In genomic region chr1:11273595-11274234, GRCh38 we compare ENCODE assay signal across 2 cellular contexts.
TF ChIP-seq lines count a peak whose summit lies in the region.

No MANE protein-coding gene starts in this region.

TF ChIP-seq in K562, 482 proteins besides CTCF, POLR2A, EP300 and RAD21 (continued from another document and continues in another):
- TF ChIP-seq ZBTB17 (CRISPR knock-in tag; IDR thresholded peaks at IDR 0.05) (no peak), EZH2 (IDR thresholded peaks at IDR 0.05; ENCODE audit: borderline replicate concordance, low read depth, low read length) (no peak), HEY1 (CRISPR knock-in tag; IDR thresholded peaks at IDR 0.05; ENCODE audit: borderline replicate concordance) (no peak), ZKSCAN3 (CRISPR knock-in tag; IDR thresholded peaks at IDR 0.05) (no peak), NFXL1 (CRISPR knock-in tag; IDR thresholded peaks at IDR 0.05) (no peak), FOXM1 (IDR thresholded peaks at IDR 0.05; ENCODE audit: low read depth) (no peak), FOXM1 (CRISPR knock-in tag; IDR thresholded peaks at IDR 0.05; ENCODE audit: low read depth) (0 out of 2 replicates have a peak, but pooled peaks have one; percentile 42), YBX1 (IDR thresholded peaks at IDR 0.05) (no peak), MTA2 (IDR thresholded peaks at IDR 0.05; ENCODE audit: low read depth) (no peak), KAT8 (IDR thresholded peaks at IDR 0.05; ENCODE audit: low read depth) (no peak), FOXK1 (CRISPR knock-in tag; IDR thresholded peaks at IDR 0.05; ENCODE audit: borderline replicate concordance) (no peak; the same call in none of the 2 replicates), CREBBP (IDR thresholded peaks at IDR 0.05; ENCODE audit: low read depth, low read length) (no peak), HDAC6 (IDR thresholded peaks at IDR 0.05; ENCODE audit: low read depth, low read length) (no peak), MECOM (CRISPR knock-in tag; IDR thresholded peaks at IDR 0.05) (no peak), NR0B1 (IDR thresholded peaks at IDR 0.05; ENCODE audit: partially characterized antibody) (no peak), TEAD1 (CRISPR knock-in tag; IDR thresholded peaks at IDR 0.05) (0 out of 4 replicates have a peak, but pooled peaks of 1 of the 2 experiments have one; percentile 10), HNRNPH1 (optimal IDR thresholded peaks at IDR 0.05; ENCODE audit: low read depth, low read length) (no peak), CTBP1 (IDR thresholded peaks at IDR 0.05; ENCODE audit: borderline replicate concordance) (no peak), SNAPC5 (CRISPR knock-in tag; IDR thresholded peaks at IDR 0.05) (no peak), TGIF2 (CRISPR knock-in tag; IDR thresholded peaks at IDR 0.05) (no peak), ZNF76 (CRISPR knock-in tag; IDR thresholded peaks at IDR 0.05; ENCODE audit: borderline replicate concordance) (no peak), ZNF280A (IDR thresholded peaks at IDR 0.05; ENCODE audit: low read depth, partially characterized antibody) (no peak), PHF8 (IDR thresholded peaks at IDR 0.05; ENCODE audit: borderline replicate concordance, low read length) (no peak), HSF4 (CRISPR knock-in tag; IDR thresholded peaks at IDR 0.05; ENCODE audit: borderline replicate concordance) (no peak), ZNF282 (CRISPR knock-in tag; IDR thresholded peaks at IDR 0.05) (0 out of 2 replicates have a peak, but pooled peaks have one; percentile 9)
- TF ChIP-seq, protein P1, sequence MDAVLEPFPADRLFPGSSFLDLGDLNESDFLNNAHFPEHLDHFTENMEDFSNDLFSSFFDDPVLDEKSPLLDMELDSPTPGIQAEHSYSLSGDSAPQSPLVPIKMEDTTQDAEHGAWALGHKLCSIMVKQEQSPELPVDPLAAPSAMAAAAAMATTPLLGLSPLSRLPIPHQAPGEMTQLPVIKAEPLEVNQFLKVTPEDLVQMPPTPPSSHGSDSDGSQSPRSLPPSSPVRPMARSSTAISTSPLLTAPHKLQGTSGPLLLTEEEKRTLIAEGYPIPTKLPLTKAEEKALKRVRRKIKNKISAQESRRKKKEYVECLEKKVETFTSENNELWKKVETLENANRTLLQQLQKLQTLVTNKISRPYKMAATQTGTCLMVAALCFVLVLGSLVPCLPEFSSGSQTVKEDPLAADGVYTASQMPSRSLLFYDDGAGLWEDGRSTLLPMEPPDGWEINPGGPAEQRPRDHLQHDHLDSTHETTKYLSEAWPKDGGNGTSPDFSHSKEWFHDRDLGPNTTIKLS (IDR thresholded peaks at IDR 0.05; ENCODE audit: borderline replicate concordance, low read depth) = peak; percentile 56; the same call in 1 of the 2 replicates
- TF ChIP-seq, protein P2, sequence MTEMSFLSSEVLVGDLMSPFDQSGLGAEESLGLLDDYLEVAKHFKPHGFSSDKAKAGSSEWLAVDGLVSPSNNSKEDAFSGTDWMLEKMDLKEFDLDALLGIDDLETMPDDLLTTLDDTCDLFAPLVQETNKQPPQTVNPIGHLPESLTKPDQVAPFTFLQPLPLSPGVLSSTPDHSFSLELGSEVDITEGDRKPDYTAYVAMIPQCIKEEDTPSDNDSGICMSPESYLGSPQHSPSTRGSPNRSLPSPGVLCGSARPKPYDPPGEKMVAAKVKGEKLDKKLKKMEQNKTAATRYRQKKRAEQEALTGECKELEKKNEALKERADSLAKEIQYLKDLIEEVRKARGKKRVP (CRISPR knock-in tag; IDR thresholded peaks at IDR 0.05) = no peak
- TF ChIP-seq, protein P3, sequence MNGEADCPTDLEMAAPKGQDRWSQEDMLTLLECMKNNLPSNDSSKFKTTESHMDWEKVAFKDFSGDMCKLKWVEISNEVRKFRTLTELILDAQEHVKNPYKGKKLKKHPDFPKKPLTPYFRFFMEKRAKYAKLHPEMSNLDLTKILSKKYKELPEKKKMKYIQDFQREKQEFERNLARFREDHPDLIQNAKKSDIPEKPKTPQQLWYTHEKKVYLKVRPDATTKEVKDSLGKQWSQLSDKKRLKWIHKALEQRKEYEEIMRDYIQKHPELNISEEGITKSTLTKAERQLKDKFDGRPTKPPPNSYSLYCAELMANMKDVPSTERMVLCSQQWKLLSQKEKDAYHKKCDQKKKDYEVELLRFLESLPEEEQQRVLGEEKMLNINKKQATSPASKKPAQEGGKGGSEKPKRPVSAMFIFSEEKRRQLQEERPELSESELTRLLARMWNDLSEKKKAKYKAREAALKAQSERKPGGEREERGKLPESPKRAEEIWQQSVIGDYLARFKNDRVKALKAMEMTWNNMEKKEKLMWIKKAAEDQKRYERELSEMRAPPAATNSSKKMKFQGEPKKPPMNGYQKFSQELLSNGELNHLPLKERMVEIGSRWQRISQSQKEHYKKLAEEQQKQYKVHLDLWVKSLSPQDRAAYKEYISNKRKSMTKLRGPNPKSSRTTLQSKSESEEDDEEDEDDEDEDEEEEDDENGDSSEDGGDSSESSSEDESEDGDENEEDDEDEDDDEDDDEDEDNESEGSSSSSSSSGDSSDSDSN (IDR thresholded peaks at IDR 0.05; ENCODE audit: borderline replicate concordance in 1 of 2, low read depth in 2 of 2, low read length in 2 of 2) = no peak

TF ChIP-seq in HepG2, 621 proteins besides CTCF, POLR2A, EP300 and RAD21 (continued from another document and continues in another):
- TF ChIP-seq ZNF350 (CRISPR knock-in tag; IDR thresholded peaks at IDR 0.05; ENCODE audit: borderline replicate concordance, low read depth) = 0 out of 2 replicates have a peak, but pooled peaks have one; percentile 4
- TF ChIP-seq ELF4 (CRISPR knock-in tag; IDR thresholded peaks at IDR 0.05; ENCODE audit: borderline replicate concordance) = peak; percentile 53; the same call in 1 of the 2 replicates
- peak; percentile 54; the same call in 1 of the 2 replicates for TF ChIP-seq DMAP1 (CRISPR knock-in tag; IDR thresholded peaks at IDR 0.05)
- TF ChIP-seq, protein P4, sequence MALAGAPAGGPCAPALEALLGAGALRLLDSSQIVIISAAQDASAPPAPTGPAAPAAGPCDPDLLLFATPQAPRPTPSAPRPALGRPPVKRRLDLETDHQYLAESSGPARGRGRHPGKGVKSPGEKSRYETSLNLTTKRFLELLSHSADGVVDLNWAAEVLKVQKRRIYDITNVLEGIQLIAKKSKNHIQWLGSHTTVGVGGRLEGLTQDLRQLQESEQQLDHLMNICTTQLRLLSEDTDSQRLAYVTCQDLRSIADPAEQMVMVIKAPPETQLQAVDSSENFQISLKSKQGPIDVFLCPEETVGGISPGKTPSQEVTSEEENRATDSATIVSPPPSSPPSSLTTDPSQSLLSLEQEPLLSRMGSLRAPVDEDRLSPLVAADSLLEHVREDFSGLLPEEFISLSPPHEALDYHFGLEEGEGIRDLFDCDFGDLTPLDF (CRISPR knock-in tag; IDR thresholded peaks at IDR 0.05) = 0 out of 2 replicates have a peak, but pooled peaks have one; percentile 4
- TF ChIP-seq MTERF4 (CRISPR knock-in tag; IDR thresholded peaks at IDR 0.05) = peak; percentile 85; the same call in 1 of the 2 replicates
- no peak for TF ChIP-seq ZBTB7B (CRISPR knock-in tag; IDR thresholded peaks at IDR 0.05)
- TF ChIP-seq TEAD3 (CRISPR knock-in tag; optimal IDR thresholded peaks at IDR 0.05; ENCODE audit: borderline replicate concordance) = peak; percentile 5
- peak; percentile 83; the same call in 1 of the 2 replicates for TF ChIP-seq ARID4A (CRISPR knock-in tag; IDR thresholded peaks at IDR 0.05; ENCODE audit: borderline replicate concordance)
- no peak for TF ChIP-seq KAT2B (IDR thresholded peaks at IDR 0.05; ENCODE audit: borderline replicate concordance, low read depth, low read length)
- TF ChIP-seq KMT2A (CRISPR knock-in tag; IDR thresholded peaks at IDR 0.05) = 0 out of 2 replicates have a peak, but pooled peaks have one; percentile 68
- TF ChIP-seq MAF1 (CRISPR knock-in tag; IDR thresholded peaks at IDR 0.05; ENCODE audit: borderline replicate concordance) = no peak
- TF ChIP-seq ZNF800 (CRISPR knock-in tag; IDR thresholded peaks at IDR 0.05) = 0 out of 2 replicates have a peak, but pooled peaks have one; percentile 19
- TF ChIP-seq IRF9 (CRISPR knock-in tag; IDR thresholded peaks at IDR 0.05; ENCODE audit: borderline replicate concordance) = 0 out of 2 replicates have a peak, but pooled peaks have one; percentile 57
- TF ChIP-seq SNAI1 (CRISPR knock-in tag; IDR thresholded peaks at IDR 0.05; ENCODE audit: borderline replicate concordance) = peak; percentile 77; the same call in 1 of the 2 replicates
- TF ChIP-seq ZNF557 (CRISPR knock-in tag; IDR thresholded peaks at IDR 0.05) = no peak; the same call in 1 of the 2 replicates
- 0 out of 2 replicates have a peak, but pooled peaks have one; percentile 5 for TF ChIP-seq ZNF691 (CRISPR knock-in tag; IDR thresholded peaks at IDR 0.05; ENCODE audit: borderline replicate concordance, low read depth)
- peak; percentile 52; the same call in 1 of the 2 replicates for TF ChIP-seq MYC (CRISPR knock-in tag; IDR thresholded peaks at IDR 0.05; ENCODE audit: borderline replicate concordance)
- 0 out of 2 replicates have a peak, but pooled peaks have one; percentile 39 for TF ChIP-seq ZNF543 (CRISPR knock-in tag; IDR thresholded peaks at IDR 0.05)
- no peak for TF ChIP-seq CENPT (CRISPR knock-in tag; IDR thresholded peaks at IDR 0.05; ENCODE audit: low read depth)
- TF ChIP-seq HOXA3 (CRISPR knock-in tag; IDR thresholded peaks at IDR 0.05) = 0 out of 2 replicates have a peak, but pooled peaks have one; percentile 18
- no peak for TF ChIP-seq ZNF878 (CRISPR knock-in tag; IDR thresholded peaks at IDR 0.05)
- 0 out of 2 replicates have a peak, but pooled peaks have one; percentile 17 for TF ChIP-seq FOXJ3 (CRISPR knock-in tag; IDR thresholded peaks at IDR 0.05; ENCODE audit: borderline replicate concordance)
- 0 out of 2 replicates have a peak, but pooled peaks have one; percentile 10 for TF ChIP-seq ZNF276 (CRISPR knock-in tag; IDR thresholded peaks at IDR 0.05; ENCODE audit: low read depth)
- TF ChIP-seq XRCC5 (optimal IDR thresholded peaks at IDR 0.05; ENCODE audit: low read length) = peak; percentile 7
